ENCODE assay signal across 9 cellular contexts in genomic region chr12:9674226-9674590, GRCh38. TPM values are rescaled to one million over a fixed set of nuclear protein-coding genes. Genes with fewer than 3 reads are reported as not detected.
A peak's percentile ranks its signal among the peaks of the same experiment; 100 is the strongest.
DNase-seq lines count a peak whose midpoint lies in the region; ATAC-seq, FAIRE-seq and TF ChIP-seq lines count a peak whose summit lies in the region.
"Had no signal": no experiment of that assay in that cellular context is flagged by ENCODE, and none has a peak within 500 bp of the region (broad histone marks: within the 10 kb centered on the region; RNA-seq: fewer than 3 reads in every experiment).

No MANE protein-coding gene starts in this region.

- peak; percentile 22 for ATAC-seq in GM18511 (IDR thresholded peaks at IDR 0.05; ENCODE audit: unreplicated experiment)
- peak; percentile 12 for ATAC-seq in HG02759 (IDR thresholded peaks at IDR 0.05; ENCODE audit: unreplicated experiment)
- peak in 1 of 2 donors; percentile 4 for ATAC-seq in naive B cell (ENCODE audit: low read depth in 2 of 2)

- H3K27ac Mint-ChIP-seq in activated CD4-positive, alpha-beta memory T cell treated with anti-CD3 and anti-CD28 coated beads, Interleukin-2, amount 10 ng/mL, durations not matched to agents 7 days and 5 days, result peak overlapping the region; percentile 98
- peak overlapping the region in 4 of 6 donors; percentile 90 to 95 (median 92) for H3K27ac Mint-ChIP-seq in naive B cell

- H3K9me3 Mint-ChIP-seq in activated CD4-positive, alpha-beta memory T cell treated with anti-CD3 and anti-CD28 coated beads, Interleukin-2, amount 10 ng/mL, durations not matched to agents 7 days and 5 days, result peaks cover under 1% of the 10 kb centered on the region
- H3K9me3 Mint-ChIP-seq in naive B cell, result peaks cover 0 to 18% (median 7%) of the 10 kb centered on the region in 7 donors

- no peaks in the 10 kb centered on the region for H3K27me3 Mint-ChIP-seq in activated CD4-positive, alpha-beta memory T cell treated with anti-CD3 and anti-CD28 coated beads, Interleukin-2, amount 10 ng/mL, durations not matched to agents 7 days and 5 days
- H3K27me3 Mint-ChIP-seq in naive B cell, result no peaks in the 10 kb centered on the region

- H3K4me1 Mint-ChIP-seq in activated CD4-positive, alpha-beta memory T cell treated with anti-CD3 and anti-CD28 coated beads, Interleukin-2, amount 10 ng/mL, durations not matched to agents 7 days and 5 days, result peaks cover 42% of the 10 kb centered on the region
- peaks cover 71 to 83% (median 79%) of the 10 kb centered on the region in 3 donors for H3K4me1 Mint-ChIP-seq in naive B cell

- POLR2A ChIA-PET in activated CD4-positive, alpha-beta memory T cell treated with anti-CD3 and anti-CD28 coated beads, Interleukin-2, amount 10 ng/mL, durations not matched to agents 7 days and 5 days (lab: Charles Lee), result interaction anchor here (0.9 to 7.4 kb wide), 20 partner anchors 8 to 343 kb away, joined by 3 to 349 read pairs (median 14); partner anchors contain the start of genes CD69, CLEC2B, CLECL1 and KLRB1

- no peak; the same call in none of the 2 replicates for TF ChIP-seq POLR2A in GM12892 (IDR thresholded peaks at IDR 0.05; ENCODE audit: low read depth, low read length)

- CTCF ChIA-PET in activated CD4-positive, alpha-beta memory T cell treated with anti-CD3 and anti-CD28 coated beads, Interleukin-2, amount 10 ng/mL, durations not matched to agents 7 days and 5 days (lab: Charles Lee), result interaction anchor here (0.6 to 1.9 kb wide), 6 partner anchors 24 to 206 kb away, joined by 3 to 5 read pairs (median 3); no protein-coding TSS in a partner anchor

- in situ Hi-C loops in KBM-7 (cut with MboI; ENCODE audit: low pct_unique_long_range_greater_than_20kb, low sequenced_read_pairs), result no loop called here

- FAIRE-seq in GM12892 (lab: Jason Lieb, UNC), result no peak

- H3K36me3 Mint-ChIP-seq in activated CD4-positive, alpha-beta memory T cell treated with anti-CD3 and anti-CD28 coated beads, Interleukin-2, amount 10 ng/mL, durations not matched to agents 7 days and 5 days (ENCODE audit: low read depth), result peaks cover 94% of the 10 kb centered on the region
- peaks cover 49 to 72% of the 10 kb centered on the region in 2 donors for H3K36me3 Mint-ChIP-seq in naive B cell

- peak overlapping the region; percentile 92 for H3K4me3 Mint-ChIP-seq in activated CD4-positive, alpha-beta memory T cell treated with anti-CD3 and anti-CD28 coated beads, Interleukin-2, amount 10 ng/mL, durations not matched to agents 7 days and 5 days
- peak overlapping the region; percentile 87 to 96 (median 94) for H3K4me3 Mint-ChIP-seq in naive B cell

- peak; percentile 72 for DNase-seq in activated CD4-positive, alpha-beta memory T cell treated with anti-CD3 and anti-CD28 coated beads, Interleukin-2, amount 10 ng/mL, durations not matched to agents 7 days and 5 days
- DNase-seq in naive B cell, result no peak
- no peak for DNase-seq in NCI-H446 treated with DMSO at 0.1 percent for 48 hours (lab: John Stamatoyannopoulos, UW)
- no peak for DNase-seq in KBM-7
- no peak for DNase-seq in SK-N-DZ (ENCODE audit: low spot score)
- no peak for DNase-seq in GM12892 (ENCODE audit: insufficient read length)

RNA-seq across cellular contexts. Expression of gene CLEC2D, which starts 4.7 kb away (rescaled TPM):
- total RNA-seq in activated CD4-positive, alpha-beta memory T cell treated with anti-CD3 and anti-CD28 coated beads, Interleukin-2, amount 10 ng/mL, durations not matched to agents 7 days and 5 days, result 100 to 1,000 TPM; 446 to 449 TPM
- 100 to 1,000 TPM; 329 to 467 (median 350) TPM for polyA plus RNA-seq in naive B cell (ENCODE audit: low read depth in 6 of 6)
- polyA plus RNA-seq in SK-N-DZ (2014; cell fraction: cytosol; rRNA removed), result 2.6 and 5.3 TPM in 2 replicates
- polyA plus RNA-seq in SK-N-DZ (2014; cell fraction: nucleus; rRNA removed), result 29.4 and 33.2 TPM in 2 replicates
- polyA plus RNA-seq in GM12892 (2012; ENCODE audit: missing spikeins), result 187 TPM

RNA-seq across cellular contexts. Expression of gene CLECL1, which starts 58.7 kb away (rescaled TPM):
- 10 to 100 TPM; 13.5 to 15.4 TPM for total RNA-seq in activated CD4-positive, alpha-beta memory T cell treated with anti-CD3 and anti-CD28 coated beads, Interleukin-2, amount 10 ng/mL, durations not matched to agents 7 days and 5 days
- polyA plus RNA-seq in naive B cell (ENCODE audit: low read depth in 6 of 6), result 10 to 100 TPM in 4 of 6 donors, 1 to 10 TPM in 2; 8.9 to 34.0 (median 11.5) TPM
- not detected in 2 replicates for polyA plus RNA-seq in SK-N-DZ (2014; cell fraction: cytosol; rRNA removed)
- polyA plus RNA-seq in SK-N-DZ (2014; cell fraction: nucleus; rRNA removed), result not detected in 2 replicates
- polyA plus RNA-seq in GM12892 (2012; ENCODE audit: missing spikeins), result 87.5 TPM
- total RNA-seq: glomerular endothelial cell had no signal
